ENCODE assay signal across 18 cellular contexts in genomic region chr16:4087099-4087885, GRCh38. TPM values are rescaled to one million over a fixed set of nuclear protein-coding genes. Genes with fewer than 3 reads are reported as not detected.
DNase-seq lines count a peak whose midpoint lies in the region; ATAC-seq, FAIRE-seq and TF ChIP-seq lines count a peak whose summit lies in the region.
"Had no signal": no experiment of that assay in that cellular context is flagged by ENCODE, and none has a peak within 500 bp of the region (broad histone marks: within the 10 kb centered on the region; RNA-seq: fewer than 3 reads in every experiment).

No MANE protein-coding gene starts in this region.

- no peak for TF ChIP-seq CTCF in gastrocnemius medialis (IDR thresholded peaks at IDR 0.05 in 4 of 5, conservative IDR thresholded peaks at IDR 0.05 in 1 of 5)
- TF ChIP-seq CTCF in GM20000 (IDR thresholded peaks at IDR 0.05; ENCODE audit: extremely low read depth, missing control alignments), result no peak

- H3K36me3 ChIP-seq in BLaER1 treated with 17β-estradiol and CSF1 and Interleukin-3, amounts not matched to agents 10 nM and 100 nM, result peaks cover 0 to 63% (median 48%) of the 10 kb centered on the region in 11 experiments; a peak in 19 of 22 replicates
- H3K36me3 ChIP-seq in adipocyte (ENCODE audit: control insufficient read depth, insufficient read depth, low read length, severe bottlenecking) (no peaks in the 10 kb centered on the region), gastrocnemius medialis (no peaks in the 10 kb centered on the region)
- H3K36me3 ChIP-seq: neural progenitor cell had no signal

- peak; percentile 52 to 69 for ATAC-seq in gastrocnemius medialis
- ATAC-seq in HG02759 (IDR thresholded peaks at IDR 0.05; ENCODE audit: unreplicated experiment), result no peak
- no peak for ATAC-seq in HG03457 (IDR thresholded peaks at IDR 0.05; ENCODE audit: unreplicated experiment)

- H3K9me3 ChIP-seq in BLaER1 treated with 17β-estradiol and CSF1 and Interleukin-3, amounts not matched to agents 10 nM and 100 nM (replicated peaks in 1 of 11), result peaks cover 0 to 3% (median 0%) of the 10 kb centered on the region in 11 experiments; a peak in 1 of 22 replicates
- no peaks in the 10 kb centered on the region for H3K9me3 ChIP-seq in adipocyte (ENCODE audit: control insufficient read depth, low read length)
- H3K9me3 ChIP-seq in gastrocnemius medialis, result no peaks in the 10 kb centered on the region

- peak overlapping the region in 3 of 10 experiments; percentile 10 to 48 (median 21); a peak in 5 of 20 replicates for H3K4me3 ChIP-seq in BLaER1 treated with 17β-estradiol and CSF1 and Interleukin-3, amounts not matched to agents 10 nM and 100 nM
- no peak overlapping the region for H3K4me3 ChIP-seq in adipocyte (ENCODE audit: low read length)
- H3K4me3 ChIP-seq in gastrocnemius medialis, result peak overlapping the region in 2 of 4 donors; percentile 17 to 22
- H3K4me3 ChIP-seq: neural progenitor cell had no signal

- H3K9ac ChIP-seq in BLaER1 treated with 17β-estradiol and CSF1 and Interleukin-3, amounts not matched to agents 10 nM and 100 nM, result peak overlapping the region in 9 of 11 experiments; percentile 28 to 56 (median 46); a peak in 15 of 22 replicates
- H3K9ac ChIP-seq in adipocyte (ENCODE audit: low read length), result no peak overlapping the region
- H3K9ac ChIP-seq: neural progenitor cell had no signal

- TF ChIP-seq POLR2A in gastrocnemius medialis (IDR thresholded peaks at IDR 0.05), result no peak

- H3K27me3 ChIP-seq in BLaER1 treated with 17β-estradiol and CSF1 and Interleukin-3, amounts not matched to agents 10 nM and 100 nM, result no peaks in the 10 kb centered on the region
- H3K27me3 ChIP-seq in adipocyte (replicated peaks; ENCODE audit: control insufficient read depth, insufficient read depth, low read length) (no peaks in the 10 kb centered on the region), gastrocnemius medialis (no peaks in the 10 kb centered on the region)
- H3K27me3 ChIP-seq: neural progenitor cell had no signal

- peaks cover 56 to 82% (median 68%) of the 10 kb centered on the region in 10 experiments for H3K4me1 ChIP-seq in BLaER1 treated with 17β-estradiol and CSF1 and Interleukin-3, amounts not matched to agents 10 nM and 100 nM
- H3K4me1 ChIP-seq in adipocyte (ENCODE audit: control insufficient read depth, insufficient read depth, low read length) (peaks cover 12% of the 10 kb centered on the region), gastrocnemius medialis (peaks cover 70 to 74% of the 10 kb centered on the region in 2 donors)

- peak overlapping the region; percentile 49 to 86 (median 76) for H3K4me2 ChIP-seq in BLaER1 treated with 17β-estradiol and CSF1 and Interleukin-3, amounts not matched to agents 10 nM and 100 nM
- H3K4me2 ChIP-seq: neural progenitor cell had no signal

- peaks cover 15 to 97% (median 54%) of the 10 kb centered on the region in 11 experiments; a peak in 18 of 22 replicates for H4K20me1 ChIP-seq in BLaER1 treated with 17β-estradiol and CSF1 and Interleukin-3, amounts not matched to agents 10 nM and 100 nM

- peak; percentile 62 for DNase-seq in adipocyte (ENCODE audit: low read depth)
- DNase-seq in gastrocnemius medialis, result no peak
- no peak for DNase-seq in GM20000 (ENCODE audit: low spot score)
- DNase-seq in T-helper 1 cell, result no peak
- DNase-seq: activated naive CD4-positive, alpha-beta T cell treated with anti-CD3 and anti-CD28 coated beads for 36 hours; cerebellar nuclear complex; DND-41; endodermal cell; hippocampal formation; KBM-7; NCI-H2029; NCI-H510A had no signal

- intact Hi-C loops in gastrocnemius medialis (cut with DNase I; ENCODE audit: low total_unique reads), result loop anchor here (5.0 kb wide), 1 partner anchor 120 kb away; no protein-coding TSS in a partner anchor

- in situ Hi-C loops in gastrocnemius medialis (cut with MboI; ENCODE audit: low sequenced_read_pairs in 4 of 4), result no loop called here

- H3K27ac ChIP-seq in BLaER1 treated with 17β-estradiol and CSF1 and Interleukin-3, amounts not matched to agents 10 nM and 100 nM, result peak overlapping the region in 9 of 11 experiments; percentile 32 to 64 (median 45); a peak in 18 of 22 replicates
- H3K27ac ChIP-seq in gastrocnemius medialis, result peak overlapping the region; percentile 90 to 95 (median 94)
- H3K27ac ChIP-seq: neural progenitor cell had no signal

- FAIRE-seq in islet of Langerhans (lab: Jason Lieb, UNC), result peak; percentile 30
- FAIRE-seq: astrocyte had no signal

RNA-seq across cellular contexts. Expression of gene ADCY9, which starts 28.9 kb away (rescaled TPM):
- total RNA-seq in gastrocnemius medialis, result 100 to 1,000 TPM in 3 of 4 donors, 10 to 100 TPM in 1; 84.9 to 223 (median 163) TPM

Comparison
In these comparisons a context has a peak if more than half of its experiments do, and no peak if none do; other contexts are left out.
1. ATAC-seq: peak in gastrocnemius medialis (2 of 2); none in HG02759 (single experiment) and HG03457 (single experiment).